In the genomic region with DNA sequence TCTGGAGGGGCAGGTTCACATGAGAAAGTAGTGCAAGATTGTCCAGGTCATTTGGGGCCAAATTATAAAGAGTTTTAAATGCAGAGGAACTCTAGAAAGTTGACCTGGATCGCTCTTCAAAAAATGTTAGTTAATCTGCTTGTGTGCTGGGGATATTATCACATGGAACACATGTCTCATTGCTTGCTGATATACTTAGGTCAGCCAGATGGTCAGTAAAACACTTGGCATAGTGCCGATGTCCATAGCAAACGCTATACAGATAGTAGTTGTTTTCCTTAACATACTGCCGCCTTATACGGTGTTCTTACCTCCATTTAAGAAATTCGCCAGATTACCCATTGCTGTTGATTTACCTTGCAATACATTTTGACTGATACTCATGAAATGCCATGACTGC, we compare ENCODE assay signal across 22 cellular contexts.
DNase-seq lines count a peak whose midpoint lies in the region; ATAC-seq, FAIRE-seq and TF ChIP-seq lines count a peak whose summit lies in the region.
"Had no signal": no experiment of that assay in that cellular context is flagged by ENCODE, and none has a peak within 500 bp of the region (broad histone marks: within the 10 kb centered on the region; RNA-seq: fewer than 3 reads in every experiment).

No MANE protein-coding gene starts in this region.

- H3K9ac ChIP-seq in K562 (ENCODE audit: insufficient read depth in 1 of 2, low read depth in 2 of 2, low read length in 2 of 2): no peak overlapping the region
- H3K9ac ChIP-seq: BLaER1 treated with 17β-estradiol and CSF1 and Interleukin-3, amounts not matched to agents 10 nM and 100 nM had no signal

- TF ChIP-seq POLR2A in K562 (conservative IDR thresholded peaks at IDR 0.05): no peak
- TF ChIP-seq POLR2A in erythroblast (IDR thresholded peaks at IDR 0.05; ENCODE audit: low read length): no peak

- no peaks in the 10 kb centered on the region for H3K79me2 ChIP-seq in K562 (ENCODE audit: control insufficient read depth, insufficient read depth, low read length)

- peak; percentile 52 for ATAC-seq in K562
- no peak for ATAC-seq in activated T-cell treated with anti-CD3 and anti-CD28 coated beads, Interleukin-2, amount 50 U/mL, for 4 hours
- ATAC-seq: CD8-positive, alpha-beta T cell; HCT116; HepG2 had no signal

- H3K4me3 ChIP-seq in K562 (no peak overlapping the region), ascending aorta (no peak overlapping the region)
- H3K4me3 ChIP-seq: BLaER1 treated with 17β-estradiol and CSF1 and Interleukin-3, amounts not matched to agents 10 nM and 100 nM had no signal

- no peaks in the 10 kb centered on the region for H3K4me1 Mint-ChIP-seq in activated T-cell treated with anti-CD3 and anti-CD28 coated beads, Interleukin-2, amount 50 U/mL, for 4 hours (ENCODE audit: low read depth)
- H3K4me1 Mint-ChIP-seq: B cell, IgD-negative memory B cell had no signal

- DNase-seq in G401 (ENCODE audit: low spot score) (peak; percentile 28), NCI-H82 (lab: John Stamatoyannopoulos, UW) (peak; percentile 79), K562 (ENCODE audit: extremely low read depth in 1 of 4, low spot score in 3 of 4) (peak in 1 of 4 experiments; percentile 44), erythroblast (lab: John Stamatoyannopoulos, UW) (peak; percentile 3 to 38), NCI-H2029 treated with DMSO at 0.1 percent for 48 hours (lab: John Stamatoyannopoulos, UW) (no peak), ascending aorta (ENCODE audit: low spot score in 2 of 2) (no peak)
- DNase-seq in activated T-cell treated with anti-CD3 and anti-CD28 coated beads, Interleukin-2, amount 50 U/mL, for 4 hours: no peak
- DNase-seq: Calu3; CD8-positive, alpha-beta T cell; DMS 273 treated with DMSO at 0.1 percent for 48 hours; DMS53; DND-41; EL; HFFc6 had no signal

- no peak overlapping the region for H3K4me2 ChIP-seq in K562 (ENCODE audit: insufficient read depth, low read length)
- H3K4me2 ChIP-seq: BLaER1 treated with 17β-estradiol and CSF1 and Interleukin-3, amounts not matched to agents 10 nM and 100 nM had no signal

- H3K27ac ChIP-seq in K562 (ENCODE audit: extremely low read depth, low read depth, low read length): no peak overlapping the region
- H3K27ac ChIP-seq in ascending aorta: no peak overlapping the region
- H3K27ac ChIP-seq: BLaER1 treated with 17β-estradiol and CSF1 and Interleukin-3, amounts not matched to agents 10 nM and 100 nM had no signal

- no peak overlapping the region for H2AFZ ChIP-seq in K562 (ENCODE audit: low read depth, low read length)

- CTCF ChIA-PET in K562 (lab: Yijun Ruan, JAX; ENCODE audit: low intra/inter-chr PET ratio): no interaction called here

- no peak for FAIRE-seq in K562 (lab: Jason Lieb, UNC)
- FAIRE-seq: G401.6, GM12891, GM19239, HepG2 had no signal

- peaks cover 16% of the 10 kb centered on the region for H3K27me3 Mint-ChIP-seq in activated T-cell treated with anti-CD3 and anti-CD28 coated beads, Interleukin-2, amount 50 U/mL, for 4 hours (ENCODE audit: low read depth)

- TF ChIP-seq CTCF in K562 (IDR thresholded peaks at IDR 0.05 in 2 of 3, conservative IDR thresholded peaks at IDR 0.05 in 1 of 3; ENCODE audit: insufficient read depth in 2 of 3, low read depth in 1 of 3, low read length in 3 of 3) (no peak), ascending aorta (IDR thresholded peaks at IDR 0.05) (no peak)

- no TSS peak for BruUV-seq in K562 (replicated peaks; lab: Mats Ljungman, UMichigan)

- no peaks in the 10 kb centered on the region for H3K9me3 Mint-ChIP-seq in activated T-cell treated with anti-CD3 and anti-CD28 coated beads, Interleukin-2, amount 50 U/mL, for 4 hours
- H3K9me3 Mint-ChIP-seq: CD8-positive, alpha-beta T cell; HFFc6; IgD-negative memory B cell had no signal

- in situ Hi-C loops in G401 (cut with HindIII; ENCODE audit: low sequenced_read_pairs): no loop called here
- in situ Hi-C loops in K562 (cut with MboI): loop anchor here (25.0 kb wide), 1 partner anchor 952 kb away; no protein-coding TSS in a partner anchor

- H3K27me3 ChIP-seq in K562 (ENCODE audit: control insufficient read depth in 2 of 2, insufficient read depth in 2 of 2, low read length in 2 of 2) (no peaks in the 10 kb centered on the region), ascending aorta (no peaks in the 10 kb centered on the region)
- H3K27me3 ChIP-seq: BLaER1 treated with 17β-estradiol and CSF1 and Interleukin-3, amounts not matched to agents 10 nM and 100 nM had no signal

- no peaks in the 10 kb centered on the region for H3K36me3 Mint-ChIP-seq in activated T-cell treated with anti-CD3 and anti-CD28 coated beads, Interleukin-2, amount 50 U/mL, for 4 hours (ENCODE audit: insufficient read depth)
- H3K36me3 Mint-ChIP-seq: CD8-positive, alpha-beta T cell; IgD-negative memory B cell had no signal

- POLR2A ChIA-PET in K562 (lab: Yijun Ruan, JAX): no interaction called here

- intact Hi-C loops in K562 (cut with micrococcal nuclease) (no loop called here), ascending aorta (cut with DNase I) (no loop called here)

- H3K36me3 ChIP-seq in K562 (ENCODE audit: control insufficient read depth, insufficient read depth, low read length): no peaks in the 10 kb centered on the region
- no peaks in the 10 kb centered on the region for H3K36me3 ChIP-seq in ascending aorta
- H3K36me3 ChIP-seq: BLaER1 treated with 17β-estradiol and CSF1 and Interleukin-3, amounts not matched to agents 10 nM and 100 nM had no signal

- H4K20me1 ChIP-seq in K562 (replicated peaks; ENCODE audit: control insufficient read depth, insufficient read depth, low read length): no peaks in the 10 kb centered on the region
- H4K20me1 ChIP-seq: BLaER1 treated with 17β-estradiol and CSF1 and Interleukin-3, amounts not matched to agents 10 nM and 100 nM had no signal

- H3K4me1 ChIP-seq in K562 (replicated peaks in 1 of 2; ENCODE audit: control insufficient read depth in 2 of 2, insufficient read depth in 2 of 2, low read length in 2 of 2) (no peaks in the 10 kb centered on the region), ascending aorta (no peaks in the 10 kb centered on the region)
- H3K4me1 ChIP-seq: BLaER1 treated with 17β-estradiol and CSF1 and Interleukin-3, amounts not matched to agents 10 nM and 100 nM had no signal

- TF ChIP-seq EP300 in K562 (IDR thresholded peaks at IDR 0.05; ENCODE audit: low read length): peak; percentile 24; the same call in 1 of the 2 replicates

- H3K9me1 ChIP-seq in K562 (ENCODE audit: control insufficient read depth, insufficient read depth, low read length): no peaks in the 10 kb centered on the region

- H3K9me3 ChIP-seq in K562 (replicated peaks; ENCODE audit: control insufficient read depth, insufficient read depth, low read depth, low read length): no peaks in the 10 kb centered on the region
- H3K9me3 ChIP-seq in ascending aorta: no peaks in the 10 kb centered on the region
- H3K9me3 ChIP-seq: BLaER1 treated with 17β-estradiol and CSF1 and Interleukin-3, amounts not matched to agents 10 nM and 100 nM had no signal

- WGBS in K562 (ENCODE audit: insufficient coverage, low coverage, missing lambda C conversion rate): under 1% methylated on average over 6 of the region's 6 CpGs

- H3K4me3 Mint-ChIP-seq in activated T-cell treated with anti-CD3 and anti-CD28 coated beads, Interleukin-2, amount 50 U/mL, for 4 hours: no peak overlapping the region
- H3K4me3 Mint-ChIP-seq: B cell; CD8-positive, alpha-beta T cell; HFFc6; IgD-negative memory B cell had no signal

- no peak for TF ChIP-seq RAD21 in K562 (CRISPR knock-in tag; conservative IDR thresholded peaks at IDR 0.05 in 1 of 2, IDR thresholded peaks at IDR 0.05 in 1 of 2)

TF ChIP-seq in K562, 482 proteins besides CTCF, POLR2A, EP300 and RAD21 (continues in another document):
- TF ChIP-seq, protein P1, sequence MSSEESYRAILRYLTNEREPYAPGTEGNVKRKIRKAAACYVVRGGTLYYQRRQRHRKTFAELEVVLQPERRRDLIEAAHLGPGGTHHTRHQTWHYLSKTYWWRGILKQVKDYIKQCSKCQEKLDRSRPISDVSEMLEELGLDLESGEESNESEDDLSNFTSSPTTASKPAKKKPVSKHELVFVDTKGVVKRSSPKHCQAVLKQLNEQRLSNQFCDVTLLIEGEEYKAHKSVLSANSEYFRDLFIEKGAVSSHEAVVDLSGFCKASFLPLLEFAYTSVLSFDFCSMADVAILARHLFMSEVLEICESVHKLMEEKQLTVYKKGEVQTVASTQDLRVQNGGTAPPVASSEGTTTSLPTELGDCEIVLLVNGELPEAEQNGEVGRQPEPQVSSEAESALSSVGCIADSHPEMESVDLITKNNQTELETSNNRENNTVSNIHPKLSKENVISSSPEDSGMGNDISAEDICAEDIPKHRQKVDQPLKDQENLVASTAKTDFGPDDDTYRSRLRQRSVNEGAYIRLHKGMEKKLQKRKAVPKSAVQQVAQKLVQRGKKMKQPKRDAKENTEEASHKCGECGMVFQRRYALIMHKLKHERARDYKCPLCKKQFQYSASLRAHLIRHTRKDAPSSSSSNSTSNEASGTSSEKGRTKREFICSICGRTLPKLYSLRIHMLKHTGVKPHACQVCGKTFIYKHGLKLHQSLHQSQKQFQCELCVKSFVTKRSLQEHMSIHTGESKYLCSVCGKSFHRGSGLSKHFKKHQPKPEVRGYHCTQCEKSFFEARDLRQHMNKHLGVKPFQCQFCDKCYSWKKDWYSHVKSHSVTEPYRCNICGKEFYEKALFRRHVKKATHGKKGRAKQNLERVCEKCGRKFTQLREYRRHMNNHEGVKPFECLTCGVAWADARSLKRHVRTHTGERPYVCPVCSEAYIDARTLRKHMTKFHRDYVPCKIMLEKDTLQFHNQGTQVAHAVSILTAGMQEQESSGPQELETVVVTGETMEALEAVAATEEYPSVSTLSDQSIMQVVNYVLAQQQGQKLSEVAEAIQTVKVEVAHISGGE (CRISPR knock-in tag; IDR thresholded peaks at IDR 0.05): no peak
- TF ChIP-seq SMARCA4 (IDR thresholded peaks at IDR 0.05): 0 out of 2 replicates have a peak, but pooled peaks have one; percentile 37
- TF ChIP-seq NCOR1 (IDR thresholded peaks at IDR 0.05): peak; percentile 52
- peak; percentile 82 for TF ChIP-seq ARID1B (IDR thresholded peaks at IDR 0.05)
- peak; percentile 85 for TF ChIP-seq TAL1 (IDR thresholded peaks at IDR 0.05)
- peak in 1 of 2 experiments; percentile 22; a peak in 1 of 4 replicates for TF ChIP-seq MAZ (CRISPR knock-in tag; conservative IDR thresholded peaks at IDR 0.05 in 1 of 2, IDR thresholded peaks at IDR 0.05 in 1 of 2)
- peak; percentile 74 for TF ChIP-seq TEAD4 (IDR thresholded peaks at IDR 0.05; ENCODE audit: low read length)
- no peak for TF ChIP-seq TEAD4 (CRISPR knock-in tag; IDR thresholded peaks at IDR 0.05; ENCODE audit: borderline replicate concordance)
- TF ChIP-seq TCF3 (CRISPR knock-in tag; IDR thresholded peaks at IDR 0.05): peak; percentile 75
- TF ChIP-seq MTA2 (IDR thresholded peaks at IDR 0.05; ENCODE audit: low read depth): peak; percentile 51
- TF ChIP-seq TRIM24 (IDR thresholded peaks at IDR 0.05): 0 out of 4 replicates have a peak, but pooled peaks of 1 of the 2 experiments have one; percentile 13
- no peak for TF ChIP-seq EHMT2 (IDR thresholded peaks at IDR 0.05)
- 0 out of 2 replicates have a peak, but pooled peaks have one; percentile 33 for TF ChIP-seq PML (IDR thresholded peaks at IDR 0.05; ENCODE audit: low read length)
- no peak for TF ChIP-seq ZNF253 (CRISPR knock-in tag; conservative IDR thresholded peaks at IDR 0.05)
- TF ChIP-seq DPF2 (IDR thresholded peaks at IDR 0.05): peak; percentile 31; the same call in 1 of the 2 replicates

Comparison
In these comparisons a context has a peak if more than half of its experiments do, and no peak if none do; other contexts are left out.
1. DNase-seq: peak in G401 (single experiment), NCI-H82 (single experiment) and erythroblast (2 of 2); none in NCI-H2029 treated with DMSO at 0.1 percent for 48 hours (single experiment), ascending aorta (0 of 2) and activated T-cell treated with anti-CD3 and anti-CD28 coated beads, Interleukin-2, amount 50 U/mL, for 4 hours (single experiment).